ENCODE assay signal across 19 cellular contexts in genomic region chr14:26370118-26370517, GRCh38.
A peak's percentile ranks its signal among the peaks of the same experiment; 100 is the strongest.
DNase-seq lines count a peak whose midpoint lies in the region; ATAC-seq and TF ChIP-seq lines count a peak whose summit lies in the region.
"Had no signal": no experiment of that assay in that cellular context is flagged by ENCODE, and none has a peak within 500 bp of the region (broad histone marks: within the 10 kb centered on the region; RNA-seq: fewer than 3 reads in every experiment).

No MANE protein-coding gene starts in this region.

- H3K4me1 ChIP-seq in HEK293 (ENCODE audit: control insufficient read depth, insufficient read depth, low read length): no peaks in the 10 kb centered on the region
- H3K4me1 ChIP-seq in right lobe of liver: no peaks in the 10 kb centered on the region
- H3K4me1 ChIP-seq: breast epithelium, gastrocnemius medialis, right atrium auricular region had no signal

- H3K4me3 Mint-ChIP-seq in activated CD4-positive, alpha-beta T cell treated with anti-CD3 and anti-CD28 coated beads for 36 hours: no peak overlapping the region
- no peak overlapping the region for H3K4me3 Mint-ChIP-seq in CD4-positive, alpha-beta T cell
- H3K4me3 Mint-ChIP-seq: memory B cell had no signal

- in situ Hi-C loops in astrocyte of the spinal cord (cut with HindIII; ENCODE audit: low sequenced_read_pairs): no loop called here

- no peaks in the 10 kb centered on the region for H3K4me1 Mint-ChIP-seq in activated CD4-positive, alpha-beta T cell treated with anti-CD3 and anti-CD28 coated beads for 36 hours
- no peaks in the 10 kb centered on the region for H3K4me1 Mint-ChIP-seq in CD4-positive, alpha-beta T cell (ENCODE audit: low read depth)
- H3K4me1 Mint-ChIP-seq: memory B cell had no signal

- H3K27ac Mint-ChIP-seq in activated CD4-positive, alpha-beta T cell treated with anti-CD3 and anti-CD28 coated beads for 36 hours: no peak overlapping the region
- H3K27ac Mint-ChIP-seq in CD4-positive, alpha-beta T cell: no peak overlapping the region
- H3K27ac Mint-ChIP-seq: activated naive CD4-positive, alpha-beta T cell treated with anti-CD3 and anti-CD28 coated beads, Interleukin-2, amount 50 U/mL, for 72 hours; memory B cell had no signal

- TF ChIP-seq CTCF in HEK293 (tag by site-specific recombination; IDR thresholded peaks at IDR 0.05) (no peak), astrocyte of the spinal cord (IDR thresholded peaks at IDR 0.05; ENCODE audit: low read depth, low read length) (no peak), right lobe of liver (IDR thresholded peaks at IDR 0.05) (no peak)
- no peak for TF ChIP-seq CTCF in CD4-positive, alpha-beta T cell (IDR thresholded peaks at IDR 0.05)

- H3K27me3 ChIP-seq in right lobe of liver: no peaks in the 10 kb centered on the region
- no peaks in the 10 kb centered on the region for H3K27me3 ChIP-seq in CD4-positive, alpha-beta T cell (ENCODE audit: control insufficient read depth, insufficient read depth, low read length)
- H3K27me3 ChIP-seq: breast epithelium, gastrocnemius medialis, right atrium auricular region had no signal

- H3K4me3 ChIP-seq in HEK293 (ENCODE audit: low read depth, low read length): no peak overlapping the region
- H3K4me3 ChIP-seq in astrocyte of the spinal cord (ENCODE audit: low read depth, low read length): no peak overlapping the region
- H3K4me3 ChIP-seq in right lobe of liver: no peak overlapping the region
- H3K4me3 ChIP-seq: breast epithelium, gastrocnemius medialis, right atrium auricular region, SK-N-MC had no signal

- intact Hi-C loops in right lobe of liver (cut with DNase I): no loop called here
- intact Hi-C loops in activated CD4-positive, alpha-beta T cell treated with anti-CD3 and anti-CD28 coated beads for 36 hours (cut with DNase I, micrococcal nuclease): no loop called here
- intact Hi-C loops in CD4-positive, alpha-beta T cell (cut with DNase I, micrococcal nuclease): no loop called here

- TF ChIP-seq POLR2A in right lobe of liver (IDR thresholded peaks at IDR 0.05): no peak

- DNase-seq in NCI-H1105 treated with DMSO at 0.1 percent for 48 hours (lab: John Stamatoyannopoulos, UW): peak; percentile 44
- peak; percentile 22 for DNase-seq in astrocyte of the spinal cord (ENCODE audit: low read depth, low spot score)
- DNase-seq in right lobe of liver: no peak
- no peak for DNase-seq in activated CD4-positive, alpha-beta T cell treated with anti-CD3 and anti-CD28 coated beads for 36 hours
- DNase-seq in CD4-positive, alpha-beta T cell: no peak
- DNase-seq in GM19240 (ENCODE audit: insufficient read length, low spot score): no peak
- DNase-seq: activated CD4-positive, alpha-beta T cell treated with anti-CD3 and anti-CD28 coated beads for 48 hours; activated T-cell treated with anti-CD3 and anti-CD28 coated beads for 4 hours; effector CD4-positive, alpha-beta T cell; gastrocnemius medialis; NCI-H2081 treated with DMSO at 0.1 percent for 48 hours; stimulated activated CD4-positive, alpha-beta T cell treated with anti-CD3 and anti-CD28 coated beads, Interleukin-2, amount 100 ng/mL, for 24 hours had no signal

- no peak overlapping the region for H3K27ac ChIP-seq in HEK293 (ENCODE audit: extremely low read depth, low read depth, low read length)
- no peak overlapping the region for H3K27ac ChIP-seq in right lobe of liver
- H3K27ac ChIP-seq in CD4-positive, alpha-beta T cell (ENCODE audit: low read depth, low read length): no peak overlapping the region
- H3K27ac ChIP-seq: breast epithelium, gastrocnemius medialis, HL-60, right atrium auricular region, SK-N-MC had no signal

- H3K36me3 ChIP-seq in HEK293 (ENCODE audit: control insufficient read depth in 2 of 2, insufficient read depth in 1 of 2, low read length in 2 of 2): no peaks in the 10 kb centered on the region
- H3K36me3 ChIP-seq in right lobe of liver: no peaks in the 10 kb centered on the region
- H3K36me3 ChIP-seq: breast epithelium, gastrocnemius medialis, right atrium auricular region had no signal

- POLR2A ChIA-PET in HEK293 (lab: Yijun Ruan, JAX): no interaction called here
- POLR2A ChIA-PET in activated CD4-positive, alpha-beta T cell treated with anti-CD3 and anti-CD28 coated beads for 36 hours (lab: Charles Lee): no interaction called here
- POLR2A ChIA-PET in CD4-positive, alpha-beta T cell (lab: Charles Lee): no interaction called here

- 43% methylated on average over 3 of the region's 3 CpGs for WGBS in right lobe of liver (ENCODE audit: insufficient coverage, low coverage, low lambda C conversion rate, missing lambda C conversion rate)

- no peaks in the 10 kb centered on the region for H3K9me3 ChIP-seq in HEK293 (ENCODE audit: control insufficient read depth, insufficient read depth, low read depth, low read length)
- no peaks in the 10 kb centered on the region for H3K9me3 ChIP-seq in right lobe of liver
- peaks cover 3% of the 10 kb centered on the region for H3K9me3 ChIP-seq in CD4-positive, alpha-beta T cell (ENCODE audit: control insufficient read depth, low read length)
- H3K9me3 ChIP-seq: breast epithelium, gastrocnemius medialis, right atrium auricular region had no signal

- peak in 3 of 4 donors; percentile 50 to 65 (median 64) for ATAC-seq in right lobe of liver
- no peak for ATAC-seq in activated CD4-positive, alpha-beta T cell treated with anti-CD3 and anti-CD28 coated beads for 36 hours
- no peak for ATAC-seq in CD4-positive, alpha-beta T cell (ENCODE audit: poor library complexity)
- ATAC-seq: activated naive CD4-positive, alpha-beta T cell treated with anti-CD3 and anti-CD28 coated beads, Interleukin-2, amount 50 U/mL, for 72 hours; gastrocnemius medialis had no signal

- H3K27me3 Mint-ChIP-seq in activated CD4-positive, alpha-beta T cell treated with anti-CD3 and anti-CD28 coated beads for 36 hours: no peaks in the 10 kb centered on the region
- H3K27me3 Mint-ChIP-seq in CD4-positive, alpha-beta T cell: no peaks in the 10 kb centered on the region
- H3K27me3 Mint-ChIP-seq: memory B cell had no signal

- peaks cover 3% of the 10 kb centered on the region for H3K9me3 Mint-ChIP-seq in activated CD4-positive, alpha-beta T cell treated with anti-CD3 and anti-CD28 coated beads for 36 hours (ENCODE audit: low read depth)
- peaks cover 16% of the 10 kb centered on the region for H3K9me3 Mint-ChIP-seq in CD4-positive, alpha-beta T cell

- no peaks in the 10 kb centered on the region for H3K36me3 Mint-ChIP-seq in activated CD4-positive, alpha-beta T cell treated with anti-CD3 and anti-CD28 coated beads for 36 hours (ENCODE audit: low read depth)
- H3K36me3 Mint-ChIP-seq in CD4-positive, alpha-beta T cell (ENCODE audit: low read depth): no peaks in the 10 kb centered on the region
- H3K36me3 Mint-ChIP-seq: memory B cell had no signal

- CTCF ChIA-PET in HEK293 (lab: Yijun Ruan, JAX): interaction anchor here (0.6 kb wide), 1 partner anchor 25 kb away, joined by 3 read pairs; no protein-coding TSS in a partner anchor
- CTCF ChIA-PET in activated CD4-positive, alpha-beta T cell treated with anti-CD3 and anti-CD28 coated beads for 36 hours (lab: Charles Lee): no interaction called here
- CTCF ChIA-PET in CD4-positive, alpha-beta T cell (lab: Charles Lee): no interaction called here

TF ChIP-seq in HEK293, 187 proteins besides CTCF, POLR2A, EP300 and RAD21:
- TF ChIP-seq ZNF645 (tag by site-specific recombination; IDR thresholded peaks at IDR 0.05): no peak
- TF ChIP-seq ZNF350 (tag by site-specific recombination; IDR thresholded peaks at IDR 0.05): 0 out of 2 replicates have a peak, but pooled peaks have one; percentile 28

Comparison
In these comparisons a context has a peak if more than half of its experiments do, and no peak if none do; other contexts are left out.
1. DNase-seq: peak in NCI-H1105 treated with DMSO at 0.1 percent for 48 hours (single experiment) and astrocyte of the spinal cord (single experiment); none in right lobe of liver (0 of 3), activated CD4-positive, alpha-beta T cell treated with anti-CD3 and anti-CD28 coated beads for 36 hours (single experiment), CD4-positive, alpha-beta T cell (0 of 10) and GM19240 (single experiment).
2. ATAC-seq: peak in right lobe of liver (3 of 4); none in activated CD4-positive, alpha-beta T cell treated with anti-CD3 and anti-CD28 coated beads for 36 hours (single experiment) and CD4-positive, alpha-beta T cell (single experiment).